Comparison of ENCODE assay signal across 30 cellular contexts in the genomic region with DNA sequence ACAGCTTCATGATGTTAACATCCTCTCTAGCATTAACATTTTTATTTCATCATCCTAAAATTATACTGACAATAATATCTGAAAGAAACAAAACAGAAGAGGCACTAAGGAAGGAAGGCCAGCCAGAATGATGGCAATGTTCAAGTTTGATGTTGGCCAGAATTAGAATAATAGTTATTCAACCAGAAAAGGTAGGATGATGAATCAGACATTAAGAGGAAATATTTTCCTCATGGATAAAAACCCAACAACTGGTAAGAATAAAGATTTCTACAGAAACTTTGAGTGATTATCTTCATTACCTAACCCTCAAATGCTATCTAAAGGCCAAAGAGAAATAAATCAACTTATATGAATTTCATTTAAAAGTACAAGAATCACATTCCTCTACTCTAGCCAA.
"Had no signal": no experiment of that assay in that cellular context is flagged by ENCODE, and none has a peak within 500 bp of the region (broad histone marks: within the 10 kb centered on the region; RNA-seq: fewer than 3 reads in every experiment).

No MANE protein-coding gene starts in this region.

- ATAC-seq: heart right ventricle; left lobe of liver; lower lobe of right lung; natural killer cell treated with Interleukin-12 subunit alpha and Interleukin-12 subunit beta and Interleukin-15 and Interleukin-18, amount 100 ng/mL, for 72 hours; sciatic nerve; stimulated activated memory B cell treated with anti-CD40 and anti-IgM and Interleukin-4, amounts not matched to agents 10 μg/mL and 1 μg/mL and 100 μg/mL, for 72 hours; stimulated activated naive CD8-positive, alpha-beta T cell treated with anti-CD3 and anti-CD28 coated beads, Interleukin-15, amount 100 ng/mL, for 72 hours; upper lobe of right lung had no signal

- H3K9me3 ChIP-seq: heart right ventricle, lower lobe of right lung, thyroid gland, upper lobe of right lung had no signal

- H3K4me1 Mint-ChIP-seq: activated naive CD4-positive, alpha-beta T cell treated with anti-CD3 and anti-CD28 coated beads, Interleukin-2, amount 10 ng/mL, durations not matched to agents 7 days and 5 days; activated naive CD8-positive, alpha-beta T cell treated with anti-CD3 and anti-CD28 coated beads, Interleukin-2, amount 10 ng/mL, durations not matched to agents 7 days and 5 days; central memory CD8-positive, alpha-beta T cell; stimulated activated memory B cell treated with anti-CD40 and anti-IgM and Interleukin-4, amounts not matched to agents 10 μg/mL and 1 μg/mL and 100 μg/mL, for 72 hours; stimulated activated naive CD8-positive, alpha-beta T cell treated with anti-CD3 and anti-CD28 coated beads, Interleukin-15, amount 100 ng/mL, for 72 hours had no signal

- DNase-seq: activated CD4-positive, alpha-beta T cell treated with anti-CD3 and anti-CD28 coated beads for 4 hours; activated CD4-positive, alpha-beta T cell treated with anti-CD3 and anti-CD28 coated beads, Interleukin-2, amount 50 U/mL, for 4 hours; activated CD8-positive, alpha-beta memory T cell treated with anti-CD3 and anti-CD28 coated beads for 24 hours; activated CD8-positive, alpha-beta memory T cell treated with anti-CD3 and anti-CD28 coated beads, Interleukin-2, amount 50 U/mL, for 4 hours; activated gamma-delta T cell; activated naive CD4-positive, alpha-beta T cell treated with anti-CD3 and anti-CD28 coated beads, Interleukin-2, amount 10 ng/mL, durations not matched to agents 7 days and 5 days; activated naive CD8-positive, alpha-beta T cell treated with anti-CD3 and anti-CD28 coated beads, Interleukin-2, amount 10 ng/mL, durations not matched to agents 7 days and 5 days; activated T-cell treated with anti-CD3 and anti-CD28 coated beads, Interleukin-2, amount 50 U/mL, for 1 hour; amygdala; effector CD8-positive, alpha-beta T cell; foreskin fibroblast; heart right ventricle; kidney glomerular epithelial cell; lower lobe of right lung; mesenchymal stem cell; small intestine; stimulated activated CD4-positive, alpha-beta T cell treated with anti-CD3 and anti-CD28 coated beads, Interleukin-4, amount 100 ng/mL, for 4 hours; stimulated activated CD8-positive, alpha-beta memory T cell treated with anti-CD3 and anti-CD28 coated beads, Interleukin-4, amount 100 ng/mL, for 48 hours; stimulated activated naive CD8-positive, alpha-beta T cell treated with anti-CD3 and anti-CD28 coated beads, Interleukin-15, amount 100 ng/mL, for 72 hours; substantia nigra; T-helper 1 cell; thyroid gland; upper lobe of right lung had no signal

- H3K4me1 ChIP-seq: thyroid gland had no signal

- H3K27ac ChIP-seq: heart right ventricle, lower lobe of right lung, thyroid gland, upper lobe of right lung, VCaP had no signal

- H3K27ac Mint-ChIP-seq: activated naive CD4-positive, alpha-beta T cell treated with anti-CD3 and anti-CD28 coated beads, Interleukin-2, amount 10 ng/mL, durations not matched to agents 7 days and 5 days; activated naive CD8-positive, alpha-beta T cell treated with anti-CD3 and anti-CD28 coated beads, Interleukin-2, amount 10 ng/mL, durations not matched to agents 7 days and 5 days; natural killer cell treated with Interleukin-12 subunit alpha and Interleukin-12 subunit beta and Interleukin-15 and Interleukin-18, amount 100 ng/mL, for 72 hours; stimulated activated memory B cell treated with anti-CD40 and anti-IgM and Interleukin-4, amounts not matched to agents 10 μg/mL and 1 μg/mL and 100 μg/mL, for 72 hours; stimulated activated naive CD8-positive, alpha-beta T cell treated with anti-CD3 and anti-CD28 coated beads, Interleukin-15, amount 100 ng/mL, for 72 hours; T-helper 2 cell treated with Interferon-gamma antibody and Interleukin-4, amounts not matched to agents 5 μg/mL and 100 μg/mL, for 36 hours had no signal

- H3K9me3 Mint-ChIP-seq: activated naive CD4-positive, alpha-beta T cell treated with anti-CD3 and anti-CD28 coated beads, Interleukin-2, amount 10 ng/mL, durations not matched to agents 7 days and 5 days; activated naive CD8-positive, alpha-beta T cell treated with anti-CD3 and anti-CD28 coated beads, Interleukin-2, amount 10 ng/mL, durations not matched to agents 7 days and 5 days; central memory CD8-positive, alpha-beta T cell; natural killer cell treated with Interleukin-12 subunit alpha and Interleukin-12 subunit beta and Interleukin-15 and Interleukin-18, amount 100 ng/mL, for 72 hours; stimulated activated memory B cell treated with anti-CD40 and anti-IgM and Interleukin-4, amounts not matched to agents 10 μg/mL and 1 μg/mL and 100 μg/mL, for 72 hours; stimulated activated naive CD8-positive, alpha-beta T cell treated with anti-CD3 and anti-CD28 coated beads, Interleukin-15, amount 100 ng/mL, for 72 hours; T-helper 2 cell treated with Interferon-gamma antibody and Interleukin-4, amounts not matched to agents 5 μg/mL and 100 μg/mL, for 36 hours had no signal

- H3K27me3 ChIP-seq: heart right ventricle, thyroid gland, upper lobe of right lung had no signal

- H3K4me3 ChIP-seq: heart right ventricle, lower lobe of right lung, thyroid gland, upper lobe of right lung had no signal

- H3K36me3 ChIP-seq: thyroid gland had no signal

- H3K4me3 Mint-ChIP-seq: activated naive CD4-positive, alpha-beta T cell treated with anti-CD3 and anti-CD28 coated beads, Interleukin-2, amount 10 ng/mL, durations not matched to agents 7 days and 5 days; activated naive CD8-positive, alpha-beta T cell treated with anti-CD3 and anti-CD28 coated beads, Interleukin-2, amount 10 ng/mL, durations not matched to agents 7 days and 5 days; central memory CD8-positive, alpha-beta T cell; natural killer cell treated with Interleukin-12 subunit alpha and Interleukin-12 subunit beta and Interleukin-15 and Interleukin-18, amount 100 ng/mL, for 72 hours; stimulated activated memory B cell treated with anti-CD40 and anti-IgM and Interleukin-4, amounts not matched to agents 10 μg/mL and 1 μg/mL and 100 μg/mL, for 72 hours; stimulated activated naive CD8-positive, alpha-beta T cell treated with anti-CD3 and anti-CD28 coated beads, Interleukin-15, amount 100 ng/mL, for 72 hours; T-helper 2 cell treated with Interferon-gamma antibody and Interleukin-4, amounts not matched to agents 5 μg/mL and 100 μg/mL, for 36 hours had no signal

- H3K36me3 Mint-ChIP-seq: natural killer cell treated with Interleukin-12 subunit alpha and Interleukin-12 subunit beta and Interleukin-15 and Interleukin-18, amount 100 ng/mL, for 72 hours had no signal

- H3K27me3 Mint-ChIP-seq: activated naive CD4-positive, alpha-beta T cell treated with anti-CD3 and anti-CD28 coated beads, Interleukin-2, amount 10 ng/mL, durations not matched to agents 7 days and 5 days; central memory CD8-positive, alpha-beta T cell; natural killer cell treated with Interleukin-12 subunit alpha and Interleukin-12 subunit beta and Interleukin-15 and Interleukin-18, amount 100 ng/mL, for 72 hours; stimulated activated memory B cell treated with anti-CD40 and anti-IgM and Interleukin-4, amounts not matched to agents 10 μg/mL and 1 μg/mL and 100 μg/mL, for 72 hours; stimulated activated naive CD8-positive, alpha-beta T cell treated with anti-CD3 and anti-CD28 coated beads, Interleukin-15, amount 100 ng/mL, for 72 hours had no signal
